ENCODE assay signal across 16 cellular contexts in the genomic region with DNA sequence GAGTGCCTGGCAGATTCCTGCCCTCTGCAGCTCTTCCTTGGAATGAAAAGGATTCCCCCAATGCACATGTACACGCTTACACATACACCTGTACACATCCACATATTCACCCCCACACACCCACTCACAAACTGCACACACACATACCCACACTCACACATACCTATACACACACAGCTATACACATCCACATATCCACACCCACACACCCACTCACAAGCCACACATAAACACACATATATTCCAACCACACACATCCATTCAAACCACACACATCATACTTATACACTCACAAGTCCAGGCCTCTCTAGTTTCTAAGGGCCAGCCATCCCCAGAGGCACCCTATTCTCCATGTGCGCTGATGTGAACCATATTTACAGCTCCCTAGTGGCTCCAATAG. TPM values are rescaled to one million over a fixed set of nuclear protein-coding genes. Genes with fewer than 3 reads are reported as not detected.
A peak's percentile ranks its signal among the peaks of the same experiment; 100 is the strongest.
DNase-seq lines count a peak whose midpoint lies in the region; ATAC-seq, FAIRE-seq and TF ChIP-seq lines count a peak whose summit lies in the region.
"Had no signal": no experiment of that assay in that cellular context is flagged by ENCODE, and none has a peak within 500 bp of the region (broad histone marks: within the 10 kb centered on the region; RNA-seq: fewer than 3 reads in every experiment).

No MANE protein-coding gene starts in this region.

- peaks cover 72% of the 10 kb centered on the region for H3K4me1 Mint-ChIP-seq in memory B cell
- H3K4me1 Mint-ChIP-seq: activated naive CD4-positive, alpha-beta T cell treated with anti-CD3 and anti-CD28 coated beads, Interleukin-2, amount 50 U/mL, for 24 hours; CD4-positive, CD25-positive, alpha-beta regulatory T cell had no signal

- TF ChIP-seq RAD21 in IMR-90 (IDR thresholded peaks at IDR 0.05; ENCODE audit: low read length) (no peak), GM12878 (IDR thresholded peaks at IDR 0.05; ENCODE audit: insufficient read depth, low read depth, low read length) (no peak)

- H3K4me1 ChIP-seq in IMR-90 (ENCODE audit: control insufficient read depth, insufficient read depth, low read length) = peaks cover 21% of the 10 kb centered on the region
- peaks cover 49% of the 10 kb centered on the region for H3K4me1 ChIP-seq in GM12878 (ENCODE audit: control insufficient read depth, insufficient read depth, low read length)
- H3K4me1 ChIP-seq in stomach = peaks cover 30 to 95% (median 56%) of the 10 kb centered on the region in 4 donors
- peaks cover 4% of the 10 kb centered on the region for H3K4me1 ChIP-seq in mucosa of descending colon (ENCODE audit: low read depth)

- TF ChIP-seq EP300 in GM12878 (IDR thresholded peaks at IDR 0.05; ENCODE audit: borderline replicate concordance in 1 of 2, control insufficient read depth in 1 of 2, low read depth in 2 of 2, low read length in 2 of 2) = no peak
- no peak for TF ChIP-seq EP300 in stomach (IDR thresholded peaks at IDR 0.05)

- no peak overlapping the region for H2AFZ ChIP-seq in IMR-90 (replicated peaks; ENCODE audit: low read length, poor library complexity)
- H2AFZ ChIP-seq in GM12878 (ENCODE audit: control insufficient read depth, low read depth, low read length) = no peak overlapping the region

- no peak overlapping the region for H3K4ac ChIP-seq in IMR-90 (ENCODE audit: low read depth, low read length)

- CTCF ChIA-PET in IMR-90 (lab: Yijun Ruan, JAX) (interaction anchor here (0.9 kb wide), 1 partner anchor 39 kb away, joined by 3 read pairs; no protein-coding TSS in a partner anchor), GM12878 (lab: Yijun Ruan, JAX) (interaction anchor here (0.9 to 9.4 kb wide), 9 partner anchors 9 to 47 kb away, joined by 3 to 73 read pairs (median 4); no protein-coding TSS in a partner anchor), RWPE1 (lab: Yijun Ruan, JAX) (interaction anchor here (0.5 kb wide), 1 partner anchor 1087 kb away, joined by 3 read pairs; no protein-coding TSS in a partner anchor)

- H3K4me2 ChIP-seq in IMR-90 (ENCODE audit: low read depth, low read length) (no peak overlapping the region), GM12878 (ENCODE audit: control insufficient read depth, insufficient read depth) (peak overlapping the region; percentile 83)

- H4K8ac ChIP-seq in IMR-90 (ENCODE audit: low read depth in 2 of 2, low read length in 2 of 2) = no peak overlapping the region

- H3K9me3 Mint-ChIP-seq in memory B cell = no peaks in the 10 kb centered on the region
- H3K9me3 Mint-ChIP-seq: activated naive CD4-positive, alpha-beta T cell treated with anti-CD3 and anti-CD28 coated beads, Interleukin-2, amount 50 U/mL, for 24 hours had no signal

- H3K79me1 ChIP-seq in IMR-90 (ENCODE audit: low read depth in 1 of 2, low read length in 2 of 2) = 0 out of 4 replicates have a peak, but pooled peaks cover 0 to 4% of the 10 kb centered on the region in 2 experiments

- no peak for DNase-seq in IMR-90
- no peak for DNase-seq in GM12878 (ENCODE audit: low read depth, low spot score)
- no peak for DNase-seq in memory B cell (ENCODE audit: low spot score in 2 of 2)
- DNase-seq in stomach = no peak
- no peak for DNase-seq in mucosa of descending colon
- no peak for DNase-seq in RWPE1 (ENCODE audit: low spot score)
- DNase-seq: CD4-positive, CD25-positive, alpha-beta regulatory T cell; foreskin keratinocyte; NCI-H2029 treated with DMSO at 0.1 percent for 48 hours; occipital lobe; stimulated activated CD8-positive, alpha-beta memory T cell treated with anti-CD3 and anti-CD28 coated beads, Interleukin-4, amount 100 ng/mL, for 48 hours had no signal

- FAIRE-seq in GM12878 (lab: Jason Lieb, UNC) = no peak
- FAIRE-seq: G401.6, islet of Langerhans had no signal

- no TSS peak for BruUV-seq in IMR-90 (replicated peaks; lab: Mats Ljungman, UMichigan)
- TSS peak; percentile 32 for BruUV-seq in GM12878 (replicated peaks; lab: Mats Ljungman, UMichigan)

- H2AK5ac ChIP-seq in IMR-90 (ENCODE audit: low read depth, low read length) = no peak overlapping the region

- H3K27me3 Mint-ChIP-seq in memory B cell = no peaks in the 10 kb centered on the region

- peak overlapping the region; percentile 57 for H3K4me3 Mint-ChIP-seq in memory B cell
- H3K4me3 Mint-ChIP-seq: activated naive CD4-positive, alpha-beta T cell treated with anti-CD3 and anti-CD28 coated beads, Interleukin-2, amount 50 U/mL, for 24 hours; CD4-positive, CD25-positive, alpha-beta regulatory T cell had no signal

- no peaks in the 10 kb centered on the region for H4K20me1 ChIP-seq in IMR-90 (ENCODE audit: insufficient read depth, low read length)
- H4K20me1 ChIP-seq in GM12878 (ENCODE audit: control insufficient read depth, insufficient read depth) = no peaks in the 10 kb centered on the region

- no peaks in the 10 kb centered on the region for H3K79me2 ChIP-seq in GM12878 (ENCODE audit: control insufficient read depth, insufficient read depth, low read length)

- H3K36me3 ChIP-seq in IMR-90 (ENCODE audit: control insufficient read depth, insufficient read depth, low read length) (peaks cover 2% of the 10 kb centered on the region; the same call in 1 of the 2 replicates), GM12878 (ENCODE audit: control insufficient read depth in 2 of 2, insufficient read depth in 2 of 2, low read length in 1 of 2) (no peaks in the 10 kb centered on the region), stomach (no peaks in the 10 kb centered on the region), mucosa of descending colon (ENCODE audit: low read depth) (no peaks in the 10 kb centered on the region)

- intact Hi-C loops in IMR-90 (cut with micrococcal nuclease) = no loop called here
- intact Hi-C loops in GM12878 (cut with micrococcal nuclease; ENCODE audit: unreplicated experiment) = loop anchor here (2.0 to 10.0 kb wide), 3 partner anchors 29 to 1159 kb away; a partner anchor contains a TSS
- intact Hi-C loops in stomach (cut with DNase I; ENCODE audit: low total_unique reads) = no loop called here
- intact Hi-C loops in mucosa of descending colon (cut with DNase I, micrococcal nuclease) = no loop called here

- in situ Hi-C loops in IMR-90 (cut with MboI; ENCODE audit: low sequenced_read_pairs) (no loop called here), GM12878 (cut with MboI) (no loop called here)

- no peaks in the 10 kb centered on the region for H3K9me3 ChIP-seq in IMR-90 (ENCODE audit: control insufficient read depth, insufficient read depth, low read length)
- H3K9me3 ChIP-seq in GM12878 (replicated peaks; ENCODE audit: control insufficient read depth, insufficient read depth, low read length) = no peaks in the 10 kb centered on the region; the same call in 2 of the 3 replicates
- H3K9me3 ChIP-seq in stomach = no peaks in the 10 kb centered on the region
- H3K9me3 ChIP-seq in mucosa of descending colon = no peaks in the 10 kb centered on the region

- no peak overlapping the region for H3K18ac ChIP-seq in IMR-90 (ENCODE audit: low read depth, low read length)

- WGBS in IMR-90 (ENCODE audit: extremely low coverage in 2 of 2, insufficient read length in 1 of 2), 2 experiments = 100% methylated on average over 1 of the region's 2 CpGs; no CpG with 5 or more reads in 1 of the 2 experiments
- WGBS in GM12878 (ENCODE audit: insufficient coverage, insufficient replicate concordance, low lambda C conversion rate, missing lambda C conversion rate) = 74% methylated on average over 2 of the region's 2 CpGs
- 82 to 99% (median 98%) methylated on average over 2 of the region's 2 CpGs for WGBS in stomach, 5 donors

- H3K4me3 ChIP-seq in IMR-90 (ENCODE audit: insufficient read depth, low read depth, low read length) (no peak overlapping the region), GM12878 (peak overlapping the region; percentile 3; the same call in 1 of the 2 replicates), stomach (no peak overlapping the region), mucosa of descending colon (no peak overlapping the region)

- no peak overlapping the region for H4K5ac ChIP-seq in IMR-90 (ENCODE audit: low read depth, low read length)

- H2BK15ac ChIP-seq in IMR-90 (ENCODE audit: low read depth, low read length) = no peak overlapping the region

- H2BK120ac ChIP-seq in IMR-90 (ENCODE audit: low read depth, low read length) = no peak overlapping the region

- H3K36me3 Mint-ChIP-seq in memory B cell = peaks cover 16% of the 10 kb centered on the region
- H3K36me3 Mint-ChIP-seq: activated naive CD4-positive, alpha-beta T cell treated with anti-CD3 and anti-CD28 coated beads, Interleukin-2, amount 50 U/mL, for 24 hours; CD4-positive, CD25-positive, alpha-beta regulatory T cell had no signal

- H3K14ac ChIP-seq in IMR-90 (replicated peaks; ENCODE audit: low read depth, low read length) = no peak overlapping the region

- no peak overlapping the region for H3K27ac ChIP-seq in IMR-90 (ENCODE audit: insufficient read depth, low read length)
- H3K27ac ChIP-seq in GM12878 (ENCODE audit: control insufficient read depth, insufficient read depth) = peak overlapping the region; percentile 68; the same call in 1 of the 2 replicates
- H3K27ac ChIP-seq in stomach = peak overlapping the region in 4 of 5 donors; percentile 20 to 79 (median 56)
- no peak overlapping the region for H3K27ac ChIP-seq in RWPE1
- H3K27ac ChIP-seq: foreskin keratinocyte had no signal

- dilution Hi-C loops in IMR-90 (cut with HindIII; ENCODE audit: low sequenced_read_pairs, unreplicated experiment) = no loop called here

- H3K9ac ChIP-seq in IMR-90 (ENCODE audit: low read depth, low read length) = no peak overlapping the region
- H3K9ac ChIP-seq in GM12878 (ENCODE audit: control insufficient read depth, insufficient read depth, low read length) = no peak overlapping the region

- H3K23ac ChIP-seq in IMR-90 (ENCODE audit: low read depth, low read length) = no peak overlapping the region

- no peak overlapping the region for H2BK20ac ChIP-seq in IMR-90 (ENCODE audit: low read depth, low read length)

- H3K27me3 ChIP-seq in IMR-90 (ENCODE audit: control insufficient read depth, insufficient read depth, low read length) (peaks cover 2% of the 10 kb centered on the region; the same call in 1 of the 2 replicates), GM12878 (replicated peaks in 1 of 2; ENCODE audit: control insufficient read depth in 2 of 2, insufficient read depth in 2 of 2, low read length in 1 of 2) (peaks cover 0 to 2% of the 10 kb centered on the region in 2 experiments; a peak in 2 of 4 replicates), stomach (no peaks in the 10 kb centered on the region)

- H4K91ac ChIP-seq in IMR-90 (ENCODE audit: insufficient read depth, low read depth, low read length) = 0 out of 2 replicates have a peak overlapping the region, but pooled peaks have one; percentile 23

- POLR2A ChIA-PET in IMR-90 (lab: Charles Lee; ENCODE audit: unreplicated experiment) (no interaction called here), GM12878 (lab: Charles Lee) (interaction anchor here (0.5 to 9.1 kb wide), 7 partner anchors 8 to 62 kb away, joined by 3 to 187 read pairs (median 6); a partner anchor contains a TSS), RWPE1 (lab: Yijun Ruan, JAX; ENCODE audit: low non-redundant PET) (no interaction called here)

- peaks cover 4% of the 10 kb centered on the region; the same call in 1 of the 2 replicates for H3K9me1 ChIP-seq in IMR-90 (ENCODE audit: insufficient read depth, low read length)

- SMC1A ChIA-PET in GM12878 (lab: Charles Lee; ENCODE audit: uncharacterized antibody, unreplicated experiment) = interaction anchor here (1.2 to 17.8 kb wide), 9 partner anchors 11 to 99 kb away, joined by 3 to 302 read pairs (median 30); a partner anchor contains a TSS

- RAD21 ChIA-PET in GM12878 (lab: Charles Lee; ENCODE audit: unreplicated experiment) = interaction anchor here (0.8 to 13.0 kb wide), 8 partner anchors 8 to 101 kb away, joined by 3 to 202 read pairs (median 7); a partner anchor contains a TSS

- ATAC-seq in IMR-90 (ENCODE audit: low read depth) (no peak), GM12878 (peak; percentile 15), memory B cell (ENCODE audit: low read depth) (no peak), HG03175 (IDR thresholded peaks at IDR 0.05; ENCODE audit: unreplicated experiment) (no peak), mucosa of descending colon (no peak), HG02938 (IDR thresholded peaks at IDR 0.05; ENCODE audit: unreplicated experiment) (no peak)
- ATAC-seq: foreskin keratinocyte had no signal

- H3K27ac Mint-ChIP-seq in memory B cell = peak overlapping the region; percentile 96
- H3K27ac Mint-ChIP-seq: activated naive CD4-positive, alpha-beta T cell treated with anti-CD3 and anti-CD28 coated beads, Interleukin-2, amount 50 U/mL, for 24 hours had no signal

- no peak overlapping the region for H2BK5ac ChIP-seq in IMR-90 (ENCODE audit: low read depth, low read length, poor library complexity, severe bottlenecking)

- no peak overlapping the region for H3K56ac ChIP-seq in IMR-90 (ENCODE audit: extremely low read depth, insufficient read depth, low read length)

- TF ChIP-seq CTCF in IMR-90 (conservative IDR thresholded peaks at IDR 0.05; ENCODE audit: low read depth, low read length) (no peak), GM12878 (IDR thresholded peaks at IDR 0.05 in 2 of 3, conservative IDR thresholded peaks at IDR 0.05 in 1 of 3; ENCODE audit: control insufficient read depth in 2 of 3, extremely low read depth in 1 of 3, insufficient read depth in 1 of 3, low read depth in 3 of 3, low read length in 3 of 3) (no peak), stomach (IDR thresholded peaks at IDR 0.05) (no peak), mucosa of descending colon (IDR thresholded peaks at IDR 0.05) (no peak), RWPE1 (conservative IDR thresholded peaks at IDR 0.05; ENCODE audit: low read depth) (no peak)

- TF ChIP-seq POLR2A in IMR-90 (IDR thresholded peaks at IDR 0.05; ENCODE audit: low read depth, low read length) (no peak), GM12878 (IDR thresholded peaks at IDR 0.05; ENCODE audit: low read depth, low read length) (no peak), stomach (IDR thresholded peaks at IDR 0.05) (no peak)

- no peak overlapping the region for H2AK9ac ChIP-seq in IMR-90 (replicated peaks; ENCODE audit: low read depth, low read length, poor library complexity)

RNA-seq across cellular contexts. Expression of a gene that starts 9.5 kb away (rescaled TPM):
- 1.7 and 3.8 TPM in 2 replicates for total RNA-seq in IMR-90 (2012; rRNA removed)
- 1.1 and 1.7 TPM in 2 replicates for polyA plus RNA-seq in IMR-90 (2012; rRNA removed)
- polyA plus RNA-seq in IMR-90 (2012; cell fraction: cytosol; rRNA removed) = 0.36 and 0.37 TPM in 2 replicates
- 0.30 and 3.4 TPM in 2 replicates for polyA plus RNA-seq in IMR-90 (2012; cell fraction: nucleus; rRNA removed; ENCODE audit: low replicate concordance)
- total RNA-seq in GM12878 (2013; cell fraction: nucleolus; rRNA removed) = 51.1 and 55.0 TPM in 2 replicates
- 3.0 and 4.2 TPM in 2 replicates for total RNA-seq in GM12878 (2014; rRNA removed)
- total RNA-seq in GM12878 (2014; rRNA removed; fragmentation: Illumina TruSeq; extraction: Trizol) = 5.8 and 6.9 TPM in 2 replicates
- total RNA-seq in GM12878 (2021) = 9.2 and 11.2 TPM in 2 replicates
- polyA plus RNA-seq in GM12878 (2011; ENCODE audit: low read depth) = 0.73 TPM
- polyA plus RNA-seq in GM12878 (2011; rRNA removed) = 11.9 and 13.0 TPM in 2 replicates
- 5.5 and 6.6 TPM in 2 replicates for polyA plus RNA-seq in GM12878 (2011; cell fraction: cytosol; rRNA removed)
- 12.6 and 15.4 TPM in 2 replicates for polyA plus RNA-seq in GM12878 (2011; cell fraction: nucleus; rRNA removed)
- polyA plus RNA-seq in GM12878 (2012) = 0.93 and 1.2 TPM in 2 replicates
- 9.4 and 11.7 TPM in 2 replicates for polyA plus RNA-seq in GM12878 (2014; fragmentation: Illumina TruSeq; extraction: Trizol)
- 1 to 10 TPM; 5.4 to 7.8 TPM for polyA plus RNA-seq in GM12878 (2014; fragmentation: Nextera tagmentation; extraction: Ambion mirVana)
- 4.8 and 6.0 TPM in 2 replicates for polyA plus RNA-seq in GM12878 (2014; rRNA removed)
- polyA plus RNA-seq in GM12878 (2016; fragmentation: Nextera tagmentation; extraction: Ambion mirVana) = 10 to 100 TPM in 1 of 2 experiments, 1 to 10 TPM in 1; 9.6 to 13.1 TPM
- 8.2 and 12.9 TPM in 2 replicates for polyA minus RNA-seq in GM12878 (2011; rRNA and poly(A)+ RNA removed)
- polyA minus RNA-seq in GM12878 (2011; cell fraction: cytosol; rRNA and poly(A)+ RNA removed) = 2.3 and 4.1 TPM in 2 replicates
- polyA minus RNA-seq in GM12878 (2011; cell fraction: nucleus; rRNA and poly(A)+ RNA removed) = 10.4 and 11.1 TPM in 2 replicates
- 10 to 100 TPM in 2 of 5 donors, 1 to 10 TPM in 2, under 1 TPM in 1; under 0.01 to 12.7 (median 3.3) TPM for total RNA-seq in stomach
- polyA plus RNA-seq in stomach = 1 to 10 TPM; 1.9 to 4.4 (median 3.2) TPM
- 10 to 100 TPM in 1 of 3 donors, 1 to 10 TPM in 2; 2.2 to 18.0 (median 3.5) TPM for total RNA-seq in mucosa of descending colon
- total RNA-seq: CD4-positive, CD25-positive, alpha-beta regulatory T cell had no signal

Comparison
In these comparisons a context has a peak if more than half of its experiments do, and no peak if none do; other contexts are left out.
1. H3K27ac ChIP-seq: peak in GM12878 (single experiment) and stomach (4 of 5); none in IMR-90 (single experiment) and RWPE1 (single experiment).